In the genomic region with DNA sequence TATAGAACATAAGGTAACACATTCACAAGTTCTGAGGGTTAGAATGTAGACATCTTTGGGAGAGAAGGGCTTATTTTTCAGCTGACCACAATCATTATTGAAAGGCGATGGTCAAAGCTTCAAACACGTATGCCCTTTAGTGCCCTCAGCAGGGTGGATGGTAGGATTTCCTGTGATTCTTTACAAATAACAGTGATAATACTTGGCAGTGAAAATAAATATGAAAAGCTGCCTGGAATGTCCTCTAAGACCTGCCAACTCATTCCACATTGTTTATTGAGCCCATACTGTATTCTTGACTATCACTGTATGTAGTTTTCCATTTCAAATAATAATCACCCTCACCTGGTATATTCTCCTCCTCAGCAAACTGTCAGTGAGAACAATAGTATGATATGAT, we compare ENCODE assay signal across 18 cellular contexts. TPM values are rescaled to one million over a fixed set of nuclear protein-coding genes. Genes with fewer than 3 reads are reported as not detected.
DNase-seq lines count a peak whose midpoint lies in the region; FAIRE-seq and TF ChIP-seq lines count a peak whose summit lies in the region.
"Had no signal": no experiment of that assay in that cellular context is flagged by ENCODE, and none has a peak within 500 bp of the region (broad histone marks: within the 10 kb centered on the region; RNA-seq: fewer than 3 reads in every experiment).

No MANE protein-coding gene starts in this region.

- H3K9me3 ChIP-seq in spleen = peaks cover 0 to 11% (median 10%) of the 10 kb centered on the region in 8 donors

- intact Hi-C loops in spleen (cut with DNase I; ENCODE audit: low total_unique reads) (no loop called here), dorsolateral prefrontal cortex (cut with DNase I) (loop anchor here in 1 of 2 donors (10.0 kb wide), 1 partner anchor 48 kb away; no protein-coding TSS in a partner anchor)

- H3K4me3 ChIP-seq in spleen (no peak overlapping the region), dorsolateral prefrontal cortex (no peak overlapping the region)
- H3K4me3 ChIP-seq: GM12878, GM23338 had no signal

- H3K4me1 ChIP-seq in spleen = peaks cover 19 to 56% (median 44%) of the 10 kb centered on the region in 6 donors

- peak overlapping the region in 6 of 8 donors; percentile 40 to 90 (median 84) for H3K27ac ChIP-seq in spleen
- no peak overlapping the region for H3K27ac ChIP-seq in dorsolateral prefrontal cortex

- TF ChIP-seq POLR2A in GM12891 (IDR thresholded peaks at IDR 0.05; ENCODE audit: low read depth, low read length) (no peak), spleen (IDR thresholded peaks at IDR 0.05) (no peak)

- 57 to 82% (median 69%) methylated on average over 2 of the region's 2 CpGs for WGBS in spleen, 5 donors

- TF ChIP-seq CTCF in spleen (IDR thresholded peaks at IDR 0.05 in 8 of 11, conservative IDR thresholded peaks at IDR 0.05 in 3 of 11) (no peak), dorsolateral prefrontal cortex (IDR thresholded peaks at IDR 0.05 in 54 of 56, conservative IDR thresholded peaks at IDR 0.05 in 2 of 56; ENCODE audit: low read depth in 1 of 56, partially characterized antibody in 56 of 56) (no peak)

- peak; percentile 38 for FAIRE-seq in GM12891 (lab: Jason Lieb, UNC)
- FAIRE-seq: GM12878 had no signal

- no peaks in the 10 kb centered on the region for H3K36me3 ChIP-seq in spleen

- H3K27me3 ChIP-seq in spleen (replicated peaks in 1 of 7) (no peaks in the 10 kb centered on the region), dorsolateral prefrontal cortex (peaks cover 0 to 2% (median 0%) of the 10 kb centered on the region in 45 donors)

- no peak for DNase-seq in GM12891 (ENCODE audit: insufficient read length, low spot score)
- DNase-seq in dermis blood vessel endothelial cell = peak; percentile 59
- DNase-seq in lung microvascular endothelial cell (ENCODE audit: low read depth in 2 of 2) = peak; percentile 33 to 81
- no peak for DNase-seq in spleen
- no peak for DNase-seq in NCI-H1417 (lab: John Stamatoyannopoulos, UW)
- DNase-seq in dorsolateral prefrontal cortex = no peak
- DNase-seq in NCI-H526 (lab: John Stamatoyannopoulos, UW) = no peak
- DNase-seq: ACHN; C1 segment of cervical spinal cord; Calu3; CD4-positive, alpha-beta T cell; DMS 273 treated with DMSO at 0.1 percent for 48 hours; H7 had no signal

TF ChIP-seq in GM12891, 5 proteins besides CTCF, POLR2A, EP300 and RAD21:
- TF ChIP-seq TAF1 (IDR thresholded peaks at IDR 0.05; ENCODE audit: low read depth, low read length) (no peak), PAX5 (IDR thresholded peaks at IDR 0.05; ENCODE audit: insufficient read depth, low read length, severe bottlenecking) (no peak), POLR2AphosphoS5 (IDR thresholded peaks at IDR 0.05; ENCODE audit: low read depth, low read length) (no peak), SPI1 (IDR thresholded peaks at IDR 0.05; ENCODE audit: low read depth, low read length) (no peak), POU2F2 (IDR thresholded peaks at IDR 0.05; ENCODE audit: low read depth, low read length) (no peak)

RNA-seq across cellular contexts. Expression of gene MPEG1, which starts 13.7 kb away (rescaled TPM):
- polyA plus RNA-seq in GM12891 (2012; ENCODE audit: low read depth, missing spikeins) = 12.9 TPM
- total RNA-seq in dermis blood vessel endothelial cell (not detected in 2 replicates), lung microvascular endothelial cell (not detected in 2 replicates), spleen (100 to 1,000 TPM; 195 to 410 (median 317) TPM), dorsolateral prefrontal cortex (1 to 10 TPM in 90 of 120 experiments, under 1 TPM in 30; 0.32 to 6.7 (median 1.6) TPM)
- 10 to 100 TPM; 46.0 to 61.4 (median 58.6) TPM for polyA plus RNA-seq in spleen
- total RNA-seq: A172, Calu3, Daoy, GM23338, H7, HT1080 had no signal
- polyA plus RNA-seq: GM23338 had no signal

RNA-seq across cellular contexts. Expression of gene DTX4, which starts 54.5 kb away (rescaled TPM):
- 24.8 TPM for polyA plus RNA-seq in GM12891 (2012; ENCODE audit: low read depth, missing spikeins)
- total RNA-seq in dermis blood vessel endothelial cell (28.1 and 32.9 TPM in 2 replicates), lung microvascular endothelial cell (8.7 and 61.5 TPM in 2 replicates), spleen (10 to 100 TPM in 5 of 7 donors, 1 to 10 TPM in 2; 8.3 to 19.1 (median 14.4) TPM), dorsolateral prefrontal cortex (10 to 100 TPM; 21.4 to 93.9 (median 32.3) TPM)
- 1 to 10 TPM; 3.9 to 4.9 (median 4.0) TPM for polyA plus RNA-seq in spleen
- total RNA-seq: Daoy had no signal

Comparison
In these comparisons a context has a peak if more than half of its experiments do, and no peak if none do; other contexts are left out.
1. DNase-seq: peak in dermis blood vessel endothelial cell (single experiment) and lung microvascular endothelial cell (2 of 2); none in GM12891 (single experiment), spleen (single experiment), NCI-H1417 (0 of 3), dorsolateral prefrontal cortex (0 of 10) and NCI-H526 (0 of 2).
2. H3K27ac ChIP-seq: peak in spleen (6 of 8); none in dorsolateral prefrontal cortex (0 of 59).
3. RNA of gene MPEG1, which starts 13.7 kb away (total RNA-seq): 195 to 410 TPM in spleen; 0.32 to 6.7 TPM in dorsolateral prefrontal cortex, not detected in dermis blood vessel endothelial cell and not detected in lung microvascular endothelial cell; every median in the first group is over 10 times any median in the second.